In genomic region chr14:52552063-52552988, GRCh38 we compare ENCODE assay signal across 8 cellular contexts. TPM values are rescaled to one million over a fixed set of nuclear protein-coding genes. Genes with fewer than 3 reads are reported as not detected.
DNase-seq lines count a peak whose midpoint lies in the region; FAIRE-seq and TF ChIP-seq lines count a peak whose summit lies in the region.

Gene GPR137C, plus strand, starts transcription at chr14:52552836. Its CDS starts 312 bp downstream, at chr14:52553148.
Gene TXNDC16, minus strand, starts transcription at chr14:52552505. Its CDS starts 8,948 bp downstream, at chr14:52543557.

- peaks cover 7% of the 10 kb centered on the region for H3F3A ChIP-seq in MM.1S (ENCODE audit: insufficient read depth, low read length)

- H3K4me3 Mint-ChIP-seq in nephron progenitor cell, result peak within 1 kb of the TSS; percentile 95
- H3K4me3 Mint-ChIP-seq in stimulated activated naive CD8-positive, alpha-beta T cell treated with anti-CD3 and anti-CD28 coated beads, Interleukin-15, Interleukin-2, amounts not matched to agents 100 ng/mL and 50 ng/mL, for 24 hours, result peak within 1 kb of the TSS; percentile 94

- H3K4me3 ChIP-seq in MM.1S (ENCODE audit: low read length) (peak within 1 kb of the TSS; percentile 85), fibroblast of villous mesenchyme (ENCODE audit: low read depth, low read length) (peak within 1 kb of the TSS; percentile 90)

- H3K36me3 ChIP-seq in MM.1S (replicated peaks; ENCODE audit: insufficient read depth, low read length), result no peaks in the 10 kb centered on the region

- no peaks in the 10 kb centered on the region for H3K27me3 ChIP-seq in MM.1S (replicated peaks; ENCODE audit: insufficient read depth, low read length)

- peak within 1 kb of the TSS; percentile 74 for H2AFZ ChIP-seq in MM.1S (ENCODE audit: low read length)

- peaks cover 43% of the 10 kb centered on the region for H3K4me1 Mint-ChIP-seq in nephron progenitor cell
- H3K4me1 Mint-ChIP-seq in stimulated activated naive CD8-positive, alpha-beta T cell treated with anti-CD3 and anti-CD28 coated beads, Interleukin-15, Interleukin-2, amounts not matched to agents 100 ng/mL and 50 ng/mL, for 24 hours (ENCODE audit: low read depth), result peaks cover 24% of the 10 kb centered on the region

- peak within 1 kb of the TSS; percentile 84 for H3K27ac ChIP-seq in MM.1S (ENCODE audit: low read length)

- no peaks in the 10 kb centered on the region for H3K9me2 ChIP-seq in MM.1S (replicated peaks; ENCODE audit: insufficient read depth, low read length)

- FAIRE-seq in G401.6 (lab: Jason Lieb, UNC), result peak; percentile 99

- H3K27ac Mint-ChIP-seq in nephron progenitor cell, result peak within 1 kb of the TSS; percentile 85
- peak within 1 kb of the TSS; percentile 89 for H3K27ac Mint-ChIP-seq in stimulated activated naive CD8-positive, alpha-beta T cell treated with anti-CD3 and anti-CD28 coated beads, Interleukin-15, Interleukin-2, amounts not matched to agents 100 ng/mL and 50 ng/mL, for 24 hours

- H3K36me3 Mint-ChIP-seq in nephron progenitor cell (ENCODE audit: low read depth), result peaks cover 14% of the 10 kb centered on the region
- no peaks in the 10 kb centered on the region for H3K36me3 Mint-ChIP-seq in stimulated activated naive CD8-positive, alpha-beta T cell treated with anti-CD3 and anti-CD28 coated beads, Interleukin-15, Interleukin-2, amounts not matched to agents 100 ng/mL and 50 ng/mL, for 24 hours (ENCODE audit: low read depth)

- peak; percentile 100 for DNase-seq in HCEC 1CT
- peak; percentile 97 for DNase-seq in MM.1S
- peak; percentile 96 for DNase-seq in SHP77 treated with DMSO at 0.1 percent for 48 hours (lab: John Stamatoyannopoulos, UW)
- DNase-seq in activated gamma-delta T cell treated with Interleukin-2 at 50 U/mL for 16 hours, result peak; percentile 99
- peak; percentile 99 for DNase-seq in fibroblast of villous mesenchyme (ENCODE audit: low read depth)
- peak; percentile 99 for DNase-seq in nephron progenitor cell

- 0 out of 2 replicates have a peak, but pooled peaks cover 3% of the 10 kb centered on the region for H3K4me1 ChIP-seq in MM.1S (ENCODE audit: low read length)

- H4K20me1 ChIP-seq in MM.1S (ENCODE audit: insufficient read depth, low read length), result no peaks in the 10 kb centered on the region

- H3K79me2 ChIP-seq in MM.1S (ENCODE audit: low read length), result peaks cover 44% of the 10 kb centered on the region

- TF ChIP-seq CTCF in MM.1S (IDR thresholded peaks at IDR 0.05; ENCODE audit: low read length), result no peak
- no peak for TF ChIP-seq CTCF in fibroblast of villous mesenchyme (IDR thresholded peaks at IDR 0.05; ENCODE audit: insufficient read depth, low read depth, low read length)
- no peak for TF ChIP-seq CTCF in nephron progenitor cell (IDR thresholded peaks at IDR 0.05)

- H3K9ac ChIP-seq in MM.1S (ENCODE audit: low read length), result peak within 1 kb of the TSS; percentile 83

- no peaks in the 10 kb centered on the region for H3K9me3 ChIP-seq in MM.1S (replicated peaks; ENCODE audit: insufficient read depth, low read length)

- H3K4me2 ChIP-seq in MM.1S (ENCODE audit: low read depth, low read length), result peak within 1 kb of the TSS; percentile 90

- peaks cover 6% of the 10 kb centered on the region for H3K9me3 Mint-ChIP-seq in nephron progenitor cell
- no peaks in the 10 kb centered on the region for H3K9me3 Mint-ChIP-seq in stimulated activated naive CD8-positive, alpha-beta T cell treated with anti-CD3 and anti-CD28 coated beads, Interleukin-15, Interleukin-2, amounts not matched to agents 100 ng/mL and 50 ng/mL, for 24 hours

- no peaks in the 10 kb centered on the region for H3K27me3 Mint-ChIP-seq in nephron progenitor cell (ENCODE audit: low read depth, poor library complexity)
- H3K27me3 Mint-ChIP-seq in stimulated activated naive CD8-positive, alpha-beta T cell treated with anti-CD3 and anti-CD28 coated beads, Interleukin-15, Interleukin-2, amounts not matched to agents 100 ng/mL and 50 ng/mL, for 24 hours, result peaks cover 17% of the 10 kb centered on the region

RNA-seq across cellular contexts. Expression of gene GPR137C, which starts in this region (rescaled TPM):
- 0.32 and 0.43 TPM in 2 replicates for total RNA-seq in fibroblast of villous mesenchyme

RNA-seq across cellular contexts. Expression of gene TXNDC16, which starts in this region (rescaled TPM):
- 3.0 and 3.9 TPM in 2 replicates for total RNA-seq in fibroblast of villous mesenchyme

Comparison
In these comparisons a context has a peak if more than half of its experiments do, and no peak if none do; other contexts are left out.
1. Peak in every context shown above with its lines: DNase-seq, H3K4me3 ChIP-seq and H3K27ac ChIP-seq.